In genomic region chr17:43952724-43953666, GRCh38 we compare ENCODE assay signal across 15 cellular contexts. TPM values are rescaled to one million over a fixed set of nuclear protein-coding genes. Genes with fewer than 3 reads are reported as not detected.
DNase-seq lines count a peak whose midpoint lies in the region; ATAC-seq, FAIRE-seq and TF ChIP-seq lines count a peak whose summit lies in the region.
"Had no signal": no experiment of that assay in that cellular context is flagged by ENCODE, and none has a peak within 500 bp of the region (broad histone marks: within the 10 kb centered on the region; RNA-seq: fewer than 3 reads in every experiment).

No MANE protein-coding gene starts in this region.

- peak overlapping the region; percentile 74 for H3K4me3 Mint-ChIP-seq in endothelial cell (ENCODE audit: unreplicated experiment)
- no peak overlapping the region for H3K4me3 Mint-ChIP-seq in natural killer cell treated with Interleukin-12 subunit alpha and Interleukin-12 subunit beta and Interleukin-15 and Interleukin-18, amount 100 ng/mL, for 72 hours

- H3K27ac Mint-ChIP-seq in endothelial cell (ENCODE audit: unreplicated experiment), result no peak overlapping the region
- no peak overlapping the region for H3K27ac Mint-ChIP-seq in natural killer cell treated with Interleukin-12 subunit alpha and Interleukin-12 subunit beta and Interleukin-15 and Interleukin-18, amount 100 ng/mL, for 72 hours

- H3K4me1 Mint-ChIP-seq in endothelial cell (ENCODE audit: unreplicated experiment), result peaks cover 1% of the 10 kb centered on the region
- peaks cover 0 to 2% of the 10 kb centered on the region in 2 donors for H3K4me1 Mint-ChIP-seq in natural killer cell treated with Interleukin-12 subunit alpha and Interleukin-12 subunit beta and Interleukin-15 and Interleukin-18, amount 100 ng/mL, for 72 hours (ENCODE audit: low read depth in 2 of 2)

- no peaks in the 10 kb centered on the region for H3K9me3 Mint-ChIP-seq in endothelial cell (ENCODE audit: unreplicated experiment)
- no peaks in the 10 kb centered on the region for H3K9me3 Mint-ChIP-seq in natural killer cell treated with Interleukin-12 subunit alpha and Interleukin-12 subunit beta and Interleukin-15 and Interleukin-18, amount 100 ng/mL, for 72 hours

- peaks cover 20% of the 10 kb centered on the region for H3K27me3 Mint-ChIP-seq in endothelial cell (ENCODE audit: unreplicated experiment)
- peaks cover 31 to 46% of the 10 kb centered on the region in 2 donors for H3K27me3 Mint-ChIP-seq in natural killer cell treated with Interleukin-12 subunit alpha and Interleukin-12 subunit beta and Interleukin-15 and Interleukin-18, amount 100 ng/mL, for 72 hours

- no peak for FAIRE-seq in GM19239 (lab: Jason Lieb, UNC)
- FAIRE-seq: A204.1, G401.6 had no signal

- TF ChIP-seq CTCF in endothelial cell (IDR thresholded peaks at IDR 0.05; ENCODE audit: unreplicated experiment), result no peak

- ATAC-seq in natural killer cell treated with Interleukin-12 subunit alpha and Interleukin-12 subunit beta and Interleukin-15 and Interleukin-18, amount 100 ng/mL, for 72 hours, result no peak
- ATAC-seq in HG03039 (IDR thresholded peaks at IDR 0.05; ENCODE audit: unreplicated experiment), result no peak
- ATAC-seq: HCT116 had no signal

- H3K36me3 Mint-ChIP-seq in endothelial cell (ENCODE audit: low read depth, unreplicated experiment), result no peaks in the 10 kb centered on the region
- no peaks in the 10 kb centered on the region for H3K36me3 Mint-ChIP-seq in natural killer cell treated with Interleukin-12 subunit alpha and Interleukin-12 subunit beta and Interleukin-15 and Interleukin-18, amount 100 ng/mL, for 72 hours

- peak; percentile 27 for DNase-seq in DMS153 (lab: John Stamatoyannopoulos, UW)
- no peak for DNase-seq in DMS153 treated with DMSO at 0.1 percent for 48 hours (lab: John Stamatoyannopoulos, UW; ENCODE audit: unreplicated experiment)
- peak; percentile 8 for DNase-seq in NCI-H345 treated with DMSO at 0.1 percent for 48 hours (lab: John Stamatoyannopoulos, UW; ENCODE audit: unreplicated experiment)
- peak; percentile 30 for DNase-seq in endothelial cell (ENCODE audit: low spot score)
- peak; percentile 47 for DNase-seq in natural killer cell treated with Interleukin-12 subunit alpha and Interleukin-12 subunit beta and Interleukin-15 and Interleukin-18, amount 100 ng/mL, for 72 hours (ENCODE audit: low spot score)
- DNase-seq in activated effector memory CD4-positive, alpha-beta T cell treated with Interleukin-2 at 50 U/mL for 16 hours, result no peak
- no peak for DNase-seq in GM19239 (ENCODE audit: insufficient read length, low spot score)
- DNase-seq: NCI-H1417 treated with DMSO at 0.1 percent for 48 hours; stimulated activated CD8-positive, alpha-beta memory T cell treated with anti-CD3 and anti-CD28 coated beads, Interleukin-4, amount 100 ng/mL, for 48 hours had no signal

RNA-seq across cellular contexts. Expression of gene PYY, which starts 0.7 kb away (rescaled TPM):
- not detected for total RNA-seq in endothelial cell (ENCODE audit: unreplicated experiment)
- not detected for total RNA-seq in natural killer cell treated with Interleukin-12 subunit alpha and Interleukin-12 subunit beta and Interleukin-15 and Interleukin-18, amount 100 ng/mL, for 72 hours
- total RNA-seq: skeletal muscle tissue had no signal

RNA-seq across cellular contexts. Expression of gene PPY, which starts 10.7 kb away (rescaled TPM):
- total RNA-seq in endothelial cell (ENCODE audit: unreplicated experiment), result not detected
- not detected for total RNA-seq in natural killer cell treated with Interleukin-12 subunit alpha and Interleukin-12 subunit beta and Interleukin-15 and Interleukin-18, amount 100 ng/mL, for 72 hours
- total RNA-seq: lung, skeletal muscle tissue had no signal

RNA-seq across cellular contexts. Expression of gene MPP2, which starts 45.7 kb away (rescaled TPM):
- 8.4 TPM for total RNA-seq in endothelial cell (ENCODE audit: unreplicated experiment)
- under 1 TPM; 0.47 to 0.64 TPM for total RNA-seq in natural killer cell treated with Interleukin-12 subunit alpha and Interleukin-12 subunit beta and Interleukin-15 and Interleukin-18, amount 100 ng/mL, for 72 hours

RNA-seq across cellular contexts. Expression of gene NAGS, which starts 51.4 kb away (rescaled TPM):
- 1.2 TPM for total RNA-seq in endothelial cell (ENCODE audit: unreplicated experiment)
- total RNA-seq in natural killer cell treated with Interleukin-12 subunit alpha and Interleukin-12 subunit beta and Interleukin-15 and Interleukin-18, amount 100 ng/mL, for 72 hours, result 1 to 10 TPM in 1 of 2 donors, under 1 TPM in 1; 0.70 to 1.9 TPM

Comparison
In these comparisons a context has a peak if more than half of its experiments do, and no peak if none do; other contexts are left out.
1. DNase-seq: peak in DMS153 (single experiment), NCI-H345 treated with DMSO at 0.1 percent for 48 hours (single experiment), endothelial cell (single experiment) and natural killer cell treated with Interleukin-12 subunit alpha and Interleukin-12 subunit beta and Interleukin-15 and Interleukin-18, amount 100 ng/mL, for 72 hours (single experiment); none in DMS153 treated with DMSO at 0.1 percent for 48 hours (single experiment), activated effector memory CD4-positive, alpha-beta T cell treated with Interleukin-2 at 50 U/mL for 16 hours (single experiment) and GM19239 (single experiment).